ENCODE assay signal across 8 cellular contexts in genomic region chr18:9614401-9615279, GRCh38. TPM values are rescaled to one million over a fixed set of nuclear protein-coding genes. Genes with fewer than 3 reads are reported as not detected.
DNase-seq lines count a peak whose midpoint lies in the region; ATAC-seq and TF ChIP-seq lines count a peak whose summit lies in the region.

Gene PPP4R1 (minus strand): TSS chr18:9614559. CDS start chr18:9614484, 75 bp downstream.

- H3K9me3 Mint-ChIP-seq in activated T-cell treated with anti-CD3 and anti-CD28 coated beads, Interleukin-2, amount 50 U/mL, for 4 hours: no peaks in the 10 kb centered on the region

- H3K4me2 ChIP-seq in BLaER1 treated with 17β-estradiol and CSF1 and Interleukin-3, amounts not matched to agents 10 nM and 100 nM: peak within 1 kb of the TSS; percentile 78 to 93 (median 87)
- peak within 1 kb of the TSS; percentile 76 for H3K4me2 ChIP-seq in OCI-LY7 (ENCODE audit: low read length)

- H4K20me1 ChIP-seq in BLaER1 treated with 17β-estradiol and CSF1 and Interleukin-3, amounts not matched to agents 10 nM and 100 nM: peaks cover 22 to 42% (median 36%) of the 10 kb centered on the region in 11 experiments; a peak in 21 of 22 replicates
- 0 out of 2 replicates have a peak, but pooled peaks cover 3% of the 10 kb centered on the region for H4K20me1 ChIP-seq in OCI-LY7 (ENCODE audit: insufficient read depth, low read length)

- TF ChIP-seq CTCF in OCI-LY7 (conservative IDR thresholded peaks at IDR 0.05; ENCODE audit: low read length): no peak

- H2AFZ ChIP-seq in OCI-LY7 (ENCODE audit: low read length): peak within 1 kb of the TSS; percentile 90

- peaks cover 36% of the 10 kb centered on the region for H3K79me2 ChIP-seq in OCI-LY7 (ENCODE audit: insufficient read depth, low read depth, low read length)

- H3K27me3 Mint-ChIP-seq in activated T-cell treated with anti-CD3 and anti-CD28 coated beads, Interleukin-2, amount 50 U/mL, for 4 hours (ENCODE audit: low read depth): no peaks in the 10 kb centered on the region

- BruUV-seq in OCI-LY7 (replicated peaks; lab: Mats Ljungman, UMichigan): no TSS peak

- intact Hi-C loops in OCI-LY7 (cut with micrococcal nuclease; ENCODE audit: unreplicated experiment): loop anchor here (2.0 to 10.0 kb wide), 4 partner anchors 300 to 910 kb away; partner anchors contain the start of genes NAPG and VAPA

- POLR2A ChIA-PET in OCI-LY7 (lab: Charles Lee): interaction anchor here (0.9 to 1.3 kb wide), 3 partner anchors 15 to 299 kb away, joined by 3 to 4 read pairs (median 3); partner anchors contain the start of gene VAPA

- peak within 1 kb of the TSS; percentile 90 to 97 (median 95) for H3K27ac ChIP-seq in BLaER1 treated with 17β-estradiol and CSF1 and Interleukin-3, amounts not matched to agents 10 nM and 100 nM
- H3K27ac ChIP-seq in OCI-LY7 (ENCODE audit: low read depth, low read length, poor library complexity, severe bottlenecking) (peak within 1 kb of the TSS; percentile 59), esophagus (ENCODE audit: low read depth in 2 of 2, low read length in 1 of 2) (peak within 1 kb of the TSS; percentile 99 to 100), mucosa of rectum (ENCODE audit: low read depth in 2 of 2, low read length in 2 of 2) (peak within 1 kb of the TSS; percentile 91 to 93)

- WGBS in esophagus, 2 donors: 0 to 1% methylated on average over 34 to 126 of the region's 127 CpGs

- H3K4me1 Mint-ChIP-seq in activated T-cell treated with anti-CD3 and anti-CD28 coated beads, Interleukin-2, amount 50 U/mL, for 4 hours (ENCODE audit: low read depth): peaks cover 31% of the 10 kb centered on the region

- H3K9me2 ChIP-seq in OCI-LY7 (ENCODE audit: insufficient read depth, low read length): no peaks in the 10 kb centered on the region

- H3K36me3 ChIP-seq in BLaER1 treated with 17β-estradiol and CSF1 and Interleukin-3, amounts not matched to agents 10 nM and 100 nM: peaks cover 16 to 22% (median 19%) of the 10 kb centered on the region in 11 experiments
- peaks cover 14% of the 10 kb centered on the region for H3K36me3 ChIP-seq in OCI-LY7 (ENCODE audit: insufficient read depth, low read length)
- peaks cover 0 to 4% of the 10 kb centered on the region in 2 donors for H3K36me3 ChIP-seq in esophagus (ENCODE audit: control insufficient read depth in 2 of 2, insufficient read depth in 2 of 2, low read length in 1 of 2)
- peaks cover 0 to 3% of the 10 kb centered on the region in 2 donors for H3K36me3 ChIP-seq in mucosa of rectum (ENCODE audit: control insufficient read depth in 2 of 2, insufficient read depth in 2 of 2, low read length in 2 of 2)

- no peaks in the 10 kb centered on the region for H3K9me3 ChIP-seq in BLaER1 treated with 17β-estradiol and CSF1 and Interleukin-3, amounts not matched to agents 10 nM and 100 nM (replicated peaks in 1 of 11)
- H3K9me3 ChIP-seq in OCI-LY7 (ENCODE audit: low read length): no peaks in the 10 kb centered on the region
- H3K9me3 ChIP-seq in esophagus (ENCODE audit: control insufficient read depth in 2 of 2, insufficient read depth in 1 of 2, low read depth in 1 of 2, low read length in 1 of 2): no peaks in the 10 kb centered on the region
- no peaks in the 10 kb centered on the region for H3K9me3 ChIP-seq in mucosa of rectum (ENCODE audit: control insufficient read depth in 2 of 2, low read length in 2 of 2)

- DNase-seq in OCI-LY7 (ENCODE audit: low spot score): peak; percentile 77
- DNase-seq in activated T-cell treated with anti-CD3 and anti-CD28 coated beads, Interleukin-2, amount 50 U/mL, for 4 hours: peak; percentile 61
- DNase-seq in stimulated activated CD8-positive, alpha-beta memory T cell treated with anti-CD3 and anti-CD28 coated beads, Interleukin-4, amount 100 ng/mL, for 48 hours: peak; percentile 77

- peaks cover 11% of the 10 kb centered on the region for H3K36me3 Mint-ChIP-seq in activated T-cell treated with anti-CD3 and anti-CD28 coated beads, Interleukin-2, amount 50 U/mL, for 4 hours (ENCODE audit: insufficient read depth)

- peak within 1 kb of the TSS; percentile 91 to 99 (median 95) for H3K9ac ChIP-seq in BLaER1 treated with 17β-estradiol and CSF1 and Interleukin-3, amounts not matched to agents 10 nM and 100 nM
- H3K9ac ChIP-seq in mucosa of rectum (ENCODE audit: low read depth in 1 of 2, low read length in 2 of 2): peak within 1 kb of the TSS; percentile 90

- no peaks in the 10 kb centered on the region for H3K27me3 ChIP-seq in BLaER1 treated with 17β-estradiol and CSF1 and Interleukin-3, amounts not matched to agents 10 nM and 100 nM
- H3K27me3 ChIP-seq in esophagus (ENCODE audit: control insufficient read depth in 1 of 2, insufficient read depth in 2 of 2, low read length in 2 of 2) (no peaks in the 10 kb centered on the region), mucosa of rectum (ENCODE audit: control insufficient read depth in 2 of 2, insufficient read depth in 2 of 2, low read length in 2 of 2) (no peaks in the 10 kb centered on the region)

- peaks cover 32 to 59% (median 38%) of the 10 kb centered on the region in 10 experiments for H3K4me1 ChIP-seq in BLaER1 treated with 17β-estradiol and CSF1 and Interleukin-3, amounts not matched to agents 10 nM and 100 nM
- H3K4me1 ChIP-seq in OCI-LY7 (ENCODE audit: insufficient read depth, low read length, poor library complexity, severe bottlenecking) (peaks cover 20% of the 10 kb centered on the region), esophagus (ENCODE audit: control insufficient read depth in 2 of 2, insufficient read depth in 2 of 2, low read length in 1 of 2) (peaks cover 0 to 2% of the 10 kb centered on the region in 2 donors), mucosa of rectum (ENCODE audit: control insufficient read depth in 2 of 2, insufficient read depth in 2 of 2, low read length in 2 of 2) (peaks cover 8 to 10% of the 10 kb centered on the region in 2 donors)

- peak; percentile 54 for ATAC-seq in GM19351 (IDR thresholded peaks at IDR 0.05; ENCODE audit: unreplicated experiment)
- peak; percentile 60 for ATAC-seq in HG03521 (IDR thresholded peaks at IDR 0.05; ENCODE audit: unreplicated experiment)
- peak; percentile 76 to 77 for ATAC-seq in activated T-cell treated with anti-CD3 and anti-CD28 coated beads, Interleukin-2, amount 50 U/mL, for 4 hours

- H3K4me3 ChIP-seq in BLaER1 treated with 17β-estradiol and CSF1 and Interleukin-3, amounts not matched to agents 10 nM and 100 nM: peak within 1 kb of the TSS; percentile 78 to 92 (median 84)
- H3K4me3 ChIP-seq in OCI-LY7 (ENCODE audit: low read depth, low read length, poor library complexity, severe bottlenecking) (peak within 1 kb of the TSS; percentile 94), esophagus (ENCODE audit: low read depth in 1 of 2, low read length in 2 of 2) (peak within 1 kb of the TSS; percentile 74 to 81), mucosa of rectum (ENCODE audit: low read length in 2 of 2) (peak within 1 kb of the TSS; percentile 84 to 88)

- peak within 1 kb of the TSS; percentile 89 for H3K4me3 Mint-ChIP-seq in activated T-cell treated with anti-CD3 and anti-CD28 coated beads, Interleukin-2, amount 50 U/mL, for 4 hours

- CTCF ChIA-PET in OCI-LY7 (lab: Charles Lee; ENCODE audit: unreplicated experiment): no interaction called here

RNA-seq across cellular contexts. Expression of gene PPP4R1, which starts in this region (rescaled TPM):
- total RNA-seq in OCI-LY7 (2014; rRNA removed; shearing (Covaris generic)): 64.9 and 95.9 TPM in 2 replicates
- total RNA-seq in OCI-LY7 (2022): 60.9 and 72.4 TPM in 2 replicates
- total RNA-seq in activated T-cell treated with anti-CD3 and anti-CD28 coated beads, Interleukin-2, amount 50 U/mL, for 4 hours: 10 to 100 TPM; 32.6 to 38.3 (median 36.8) TPM
- 10 to 100 TPM; 76.9 to 84.9 TPM for polyA plus RNA-seq in esophagus

Comparison
In these comparisons a context has a peak if more than half of its experiments do, and no peak if none do; other contexts are left out.
1. Peak in every context shown above with its lines: DNase-seq, ATAC-seq, H3K4me3 ChIP-seq and H3K27ac ChIP-seq.